In genomic region chr10:1872151-1872726, GRCh38 we compare ENCODE assay signal across 18 cellular contexts.
DNase-seq lines count a peak whose midpoint lies in the region; ATAC-seq, FAIRE-seq and TF ChIP-seq lines count a peak whose summit lies in the region.
"Had no signal": no experiment of that assay in that cellular context is flagged by ENCODE, and none has a peak within 500 bp of the region (broad histone marks: within the 10 kb centered on the region; RNA-seq: fewer than 3 reads in every experiment).

No MANE protein-coding gene starts in this region.

- H2AFZ ChIP-seq in HepG2 (ENCODE audit: low read length) (no peak overlapping the region), OCI-LY7 (ENCODE audit: low read length) (no peak overlapping the region)
- H2AFZ ChIP-seq: GM23248 had no signal

- peaks cover 0 to 6% (median 1%) of the 10 kb centered on the region in 7 donors for H3K9me3 Mint-ChIP-seq in CD4-positive, CD25-positive, alpha-beta regulatory T cell

- FAIRE-seq in HepG2 (lab: Jason Lieb, UNC), result no peak
- FAIRE-seq: G401.6, GM12892, H1 had no signal

- TF ChIP-seq CTCF in HepG2 (CRISPR knock-in tag; IDR thresholded peaks at IDR 0.05), result no peak
- no peak for TF ChIP-seq CTCF in OCI-LY7 (conservative IDR thresholded peaks at IDR 0.05; ENCODE audit: low read length)

- H3K9me3 ChIP-seq in BLaER1 (peaks cover 66% of the 10 kb centered on the region), HepG2 (ENCODE audit: low read length) (no peaks in the 10 kb centered on the region), OCI-LY7 (ENCODE audit: low read length) (no peaks in the 10 kb centered on the region)
- no peaks in the 10 kb centered on the region for H3K9me3 ChIP-seq in CD4-positive, CD25-positive, alpha-beta regulatory T cell (ENCODE audit: control insufficient read depth in 2 of 2, low read length in 2 of 2)
- H3K9me3 ChIP-seq: Caco-2 had no signal

- WGBS in HepG2 (ENCODE audit: low lambda C conversion rate), result 36% methylated on average over 2 of the region's 7 CpGs

- TF ChIP-seq EP300 in HepG2 (IDR thresholded peaks at IDR 0.05; ENCODE audit: low read depth in 2 of 2, low read length in 2 of 2), result no peak
- TF ChIP-seq EP300 in HepG2 (CRISPR knock-in tag; IDR thresholded peaks at IDR 0.05; ENCODE audit: borderline replicate concordance), result no peak

- no peaks in the 10 kb centered on the region for H3K4me1 Mint-ChIP-seq in CD4-positive, CD25-positive, alpha-beta regulatory T cell
- H3K4me1 Mint-ChIP-seq: B cell had no signal

- H3K4me1 ChIP-seq in BLaER1, result peaks cover 93% of the 10 kb centered on the region
- no peaks in the 10 kb centered on the region for H3K4me1 ChIP-seq in CD4-positive, CD25-positive, alpha-beta regulatory T cell (ENCODE audit: control insufficient read depth, insufficient read depth, low read length, poor library complexity, severe bottlenecking)
- H3K4me1 ChIP-seq in HepG2 (ENCODE audit: insufficient read depth, low read length), result no peaks in the 10 kb centered on the region
- H3K4me1 ChIP-seq in OCI-LY7 (ENCODE audit: insufficient read depth, low read length, poor library complexity, severe bottlenecking), result no peaks in the 10 kb centered on the region
- H3K4me1 ChIP-seq: Caco-2 had no signal

- H3K9me2 ChIP-seq in OCI-LY7 (ENCODE audit: insufficient read depth, low read length), result no peaks in the 10 kb centered on the region

- H3K27me3 ChIP-seq in BLaER1 (no peaks in the 10 kb centered on the region), HepG2 (ENCODE audit: control insufficient read depth in 1 of 2, insufficient read depth in 2 of 2, low read length in 2 of 2) (no peaks in the 10 kb centered on the region)
- no peaks in the 10 kb centered on the region for H3K27me3 ChIP-seq in CD4-positive, CD25-positive, alpha-beta regulatory T cell (ENCODE audit: control insufficient read depth, insufficient read depth, low read length)

- CTCF ChIA-PET in HepG2 (lab: Yijun Ruan, JAX; ENCODE audit: low intra/inter-chr PET ratio, low total read pairs), result no interaction called here
- CTCF ChIA-PET in OCI-LY7 (lab: Charles Lee; ENCODE audit: unreplicated experiment), result no interaction called here

- H3K36me3 Mint-ChIP-seq in CD4-positive, CD25-positive, alpha-beta regulatory T cell, result no peaks in the 10 kb centered on the region
- H3K36me3 Mint-ChIP-seq: CD8-positive, alpha-beta T cell had no signal

- no peaks in the 10 kb centered on the region for H3K27me3 Mint-ChIP-seq in CD4-positive, CD25-positive, alpha-beta regulatory T cell

- H3K27ac ChIP-seq in BLaER1 (peak overlapping the region; percentile 67), HepG2 (ENCODE audit: extremely low read length, insufficient read depth, low read length) (no peak overlapping the region), OCI-LY7 (ENCODE audit: low read depth, low read length, poor library complexity, severe bottlenecking) (no peak overlapping the region)
- no peak overlapping the region for H3K27ac ChIP-seq in CD4-positive, CD25-positive, alpha-beta regulatory T cell (ENCODE audit: insufficient read depth, low read length, poor library complexity, severe bottlenecking)
- H3K27ac ChIP-seq: GM23248 had no signal

- H3K9ac ChIP-seq in BLaER1 (no peak overlapping the region), HepG2 (ENCODE audit: insufficient read depth, low read depth, low read length) (no peak overlapping the region)
- H3K9ac ChIP-seq: GM23248 had no signal

- H3K4me3 Mint-ChIP-seq in CD4-positive, CD25-positive, alpha-beta regulatory T cell, result no peak overlapping the region
- H3K4me3 Mint-ChIP-seq: B cell; CD8-positive, alpha-beta T cell had no signal

- TF ChIP-seq RAD21 in HepG2 (CRISPR knock-in tag; IDR thresholded peaks at IDR 0.05), result no peak

- H3K4me2 ChIP-seq in BLaER1, result peak overlapping the region; percentile 61
- no peak overlapping the region for H3K4me2 ChIP-seq in HepG2 (ENCODE audit: low read depth, low read length)
- no peak overlapping the region for H3K4me2 ChIP-seq in OCI-LY7 (ENCODE audit: low read length)

- no peak for TF ChIP-seq POLR2A in HepG2 (IDR thresholded peaks at IDR 0.05; ENCODE audit: insufficient read depth in 1 of 2, low read depth in 2 of 2, low read length in 2 of 2)

- intact Hi-C loops in HepG2 (cut with micrococcal nuclease; ENCODE audit: unreplicated experiment) (no loop called here), OCI-LY7 (cut with micrococcal nuclease; ENCODE audit: unreplicated experiment) (no loop called here)

- in situ Hi-C loops in HepG2 (cut with HindIII; ENCODE audit: extremely low pct_ligation_motif_present, low pct_unique_long_range_greater_than_20kb), result no loop called here

- H3K27ac Mint-ChIP-seq in CD4-positive, CD25-positive, alpha-beta regulatory T cell, result peak overlapping the region in 2 of 3 donors; percentile 34 to 93
- H3K27ac Mint-ChIP-seq: B cell; CD8-positive, alpha-beta T cell had no signal

- no peak for DNase-seq in CD4-positive, CD25-positive, alpha-beta regulatory T cell
- DNase-seq in middle frontal gyrus (ENCODE audit: extremely low spot score, low spot score), result peak; percentile 40
- no peak for DNase-seq in NCI-H2029 (lab: John Stamatoyannopoulos, UW)
- DNase-seq in HepG2 (ENCODE audit: low spot score), result no peak
- no peak for DNase-seq in OCI-LY7 (ENCODE audit: low spot score)
- DNase-seq: C1 segment of cervical spinal cord; Caco-2; CD8-positive, alpha-beta T cell; DMS153; DND-41; GM23248; H7; HCEC 1CT had no signal

- POLR2A ChIA-PET in HepG2 (lab: Yijun Ruan, JAX), result no interaction called here
- POLR2A ChIA-PET in OCI-LY7 (lab: Charles Lee), result no interaction called here

- ATAC-seq in CD4-positive, CD25-positive, alpha-beta regulatory T cell (ENCODE audit: low read depth in 2 of 2), result no peak
- ATAC-seq in HepG2, result no peak
- ATAC-seq: CD8-positive, alpha-beta T cell had no signal

- H3K36me3 ChIP-seq in BLaER1, result peaks cover 8% of the 10 kb centered on the region; the same call in 1 of the 2 replicates
- H3K36me3 ChIP-seq in CD4-positive, CD25-positive, alpha-beta regulatory T cell (ENCODE audit: control insufficient read depth, insufficient read depth, low read length), result no peaks in the 10 kb centered on the region
- H3K36me3 ChIP-seq in HepG2 (replicated peaks in 1 of 2; ENCODE audit: control insufficient read depth in 1 of 2, insufficient read depth in 2 of 2, low read length in 2 of 2), result no peaks in the 10 kb centered on the region
- H3K36me3 ChIP-seq in OCI-LY7 (ENCODE audit: insufficient read depth, low read length), result no peaks in the 10 kb centered on the region

- H3K79me2 ChIP-seq in HepG2 (ENCODE audit: insufficient read depth, low read length), result no peaks in the 10 kb centered on the region
- no peaks in the 10 kb centered on the region for H3K79me2 ChIP-seq in OCI-LY7 (ENCODE audit: insufficient read depth, low read depth, low read length)

- BruUV-seq in HepG2 (replicated peaks; lab: Mats Ljungman, UMichigan) (no TSS peak), OCI-LY7 (replicated peaks; lab: Mats Ljungman, UMichigan) (no TSS peak)

- H3K4me3 ChIP-seq in BLaER1 (no peak overlapping the region), HepG2 (replicated peaks in 1 of 3; ENCODE audit: insufficient read depth in 1 of 3, low read depth in 2 of 3, low read length in 3 of 3) (no peak overlapping the region), OCI-LY7 (ENCODE audit: low read depth, low read length, poor library complexity, severe bottlenecking) (no peak overlapping the region)
- H3K4me3 ChIP-seq in CD4-positive, CD25-positive, alpha-beta regulatory T cell (ENCODE audit: low read depth, low read length), result no peak overlapping the region
- H3K4me3 ChIP-seq: GM23248 had no signal

- H4K20me1 ChIP-seq in BLaER1 (no peaks in the 10 kb centered on the region), HepG2 (ENCODE audit: insufficient read depth, low read length) (no peaks in the 10 kb centered on the region), OCI-LY7 (ENCODE audit: insufficient read depth, low read length) (no peaks in the 10 kb centered on the region)

TF ChIP-seq in HepG2, 621 proteins besides CTCF, POLR2A, EP300 and RAD21 (continues in another document):
- TF ChIP-seq ZNF800 (CRISPR knock-in tag; IDR thresholded peaks at IDR 0.05), result no peak
